1 cellular context compared by ENCODE assay signal in genomic region chr21:41706678-41707077, GRCh38.
TF ChIP-seq lines count a peak whose summit lies in the region.

No MANE protein-coding gene starts in this region.

TF ChIP-seq in HepG2, 621 proteins besides CTCF, POLR2A, EP300 and RAD21 (continued from another document and continues in another):
- TF ChIP-seq PAXIP1 (CRISPR knock-in tag; conservative IDR thresholded peaks at IDR 0.05), result peak; percentile 72
- TF ChIP-seq RXRA (CRISPR knock-in tag; IDR thresholded peaks at IDR 0.05), result peak; percentile 62; the same call in 1 of the 2 replicates
- TF ChIP-seq KDM1A (CRISPR knock-in tag; IDR thresholded peaks at IDR 0.05), result peak; percentile 17; the same call in 1 of the 2 replicates
- no peak for TF ChIP-seq ZNF850 (CRISPR knock-in tag; conservative IDR thresholded peaks at IDR 0.05)
- TF ChIP-seq ZNF329 (CRISPR knock-in tag; IDR thresholded peaks at IDR 0.05; ENCODE audit: low read depth), result no peak
- TF ChIP-seq MYPOP (CRISPR knock-in tag; IDR thresholded peaks at IDR 0.05), result 0 out of 2 replicates have a peak, but pooled peaks have one; percentile 33
- peak; percentile 89 for TF ChIP-seq ARID3A (IDR thresholded peaks at IDR 0.05; ENCODE audit: low read depth, low read length)
- 0 out of 2 replicates have a peak, but pooled peaks have one; percentile 25 for TF ChIP-seq LCORL (IDR thresholded peaks at IDR 0.05)
- TF ChIP-seq LCORL (CRISPR knock-in tag; IDR thresholded peaks at IDR 0.05), result peak; percentile 39; the same call in 1 of the 2 replicates
- TF ChIP-seq ZXDC (CRISPR knock-in tag; IDR thresholded peaks at IDR 0.05), result no peak
- no peak for TF ChIP-seq NFE2L2 (IDR thresholded peaks at IDR 0.05; ENCODE audit: low read length)
- no peak for TF ChIP-seq ZMAT3 (CRISPR knock-in tag; conservative IDR thresholded peaks at IDR 0.05)
- TF ChIP-seq XRCC5 (optimal IDR thresholded peaks at IDR 0.05; ENCODE audit: low read length), result no peak
- peak; percentile 48; the same call in 1 of the 2 replicates for TF ChIP-seq SP5 (CRISPR knock-in tag; IDR thresholded peaks at IDR 0.05; ENCODE audit: borderline replicate concordance, low read depth)
- no peak for TF ChIP-seq ZBTB40 (IDR thresholded peaks at IDR 0.05)
- TF ChIP-seq ZBTB40 (CRISPR knock-in tag; IDR thresholded peaks at IDR 0.05), result no peak
- TF ChIP-seq RFX1 (IDR thresholded peaks at IDR 0.05), result peak; percentile 69; the same call in 1 of the 2 replicates
- TF ChIP-seq JUN (CRISPR knock-in tag; IDR thresholded peaks at IDR 0.05), result peak; percentile 67; the same call in 1 of the 2 replicates
- peak; percentile 84 for TF ChIP-seq SALL1 (CRISPR knock-in tag; IDR thresholded peaks at IDR 0.05)
- TF ChIP-seq ZFP36L1 (CRISPR knock-in tag; IDR thresholded peaks at IDR 0.05), result no peak
- no peak for TF ChIP-seq ZMAT5 (CRISPR knock-in tag; IDR thresholded peaks at IDR 0.05; ENCODE audit: borderline replicate concordance, low read depth)
- TF ChIP-seq ZKSCAN1 (IDR thresholded peaks at IDR 0.05; ENCODE audit: low read length), result 0 out of 2 replicates have a peak, but pooled peaks have one; percentile 13
- TF ChIP-seq KIAA2018 (CRISPR knock-in tag; IDR thresholded peaks at IDR 0.05; ENCODE audit: borderline replicate concordance), result no peak
- no peak for TF ChIP-seq FIP1L1 (IDR thresholded peaks at IDR 0.05; ENCODE audit: borderline replicate concordance, insufficient read depth, low read depth, low read length)
